Comparison of ENCODE assay signal across 16 cellular contexts in genomic region chr11:80096736-80097135, GRCh38.
A peak's percentile ranks its signal among the peaks of the same experiment; 100 is the strongest.
DNase-seq lines count a peak whose midpoint lies in the region; TF ChIP-seq lines count a peak whose summit lies in the region.
"Had no signal": no experiment of that assay in that cellular context is flagged by ENCODE, and none has a peak within 500 bp of the region (broad histone marks: within the 10 kb centered on the region; RNA-seq: fewer than 3 reads in every experiment).

No MANE protein-coding gene starts in this region.

- no peak overlapping the region for H3K27ac Mint-ChIP-seq in Caco-2 (ENCODE audit: unreplicated experiment)
- H3K27ac Mint-ChIP-seq: activated B cell treated with CpG ODN at 0.5 μM for 24 hours; activated naive CD8-positive, alpha-beta T cell treated with anti-CD3 and anti-CD28 coated beads for 36 hours; naive thymus-derived CD8-positive, alpha-beta T cell had no signal

- no peak overlapping the region for H3K4me3 ChIP-seq in Caco-2 (ENCODE audit: low read depth, low read length)
- H3K4me3 ChIP-seq: coronary artery had no signal

- intact Hi-C loops in Caco-2 (cut with micrococcal nuclease; ENCODE audit: unreplicated experiment): no loop called here

- no peaks in the 10 kb centered on the region for H3K4me1 ChIP-seq in Caco-2

- POLR2A ChIA-PET in Caco-2 (lab: Charles Lee): no interaction called here

- no peaks in the 10 kb centered on the region for H3K36me3 ChIP-seq in Caco-2 (ENCODE audit: control insufficient read depth, insufficient read depth, low read length)

- no peak overlapping the region for H3K4me3 Mint-ChIP-seq in Caco-2 (ENCODE audit: unreplicated experiment)
- H3K4me3 Mint-ChIP-seq: activated B cell treated with CpG ODN at 0.5 μM for 24 hours; activated naive CD8-positive, alpha-beta T cell treated with anti-CD3 and anti-CD28 coated beads for 36 hours; naive thymus-derived CD8-positive, alpha-beta T cell had no signal

- no peaks in the 10 kb centered on the region for H3K27me3 Mint-ChIP-seq in Caco-2 (ENCODE audit: insufficient read depth, unreplicated experiment)
- H3K27me3 Mint-ChIP-seq: activated B cell treated with CpG ODN at 0.5 μM for 24 hours; activated naive CD8-positive, alpha-beta T cell treated with anti-CD3 and anti-CD28 coated beads for 36 hours; naive thymus-derived CD8-positive, alpha-beta T cell had no signal

- no peaks in the 10 kb centered on the region for H3K4me1 Mint-ChIP-seq in Caco-2 (ENCODE audit: low read depth, unreplicated experiment)
- H3K4me1 Mint-ChIP-seq: activated B cell treated with CpG ODN at 0.5 μM for 24 hours; activated naive CD8-positive, alpha-beta T cell treated with anti-CD3 and anti-CD28 coated beads for 36 hours; naive thymus-derived CD8-positive, alpha-beta T cell had no signal

- H3K36me3 Mint-ChIP-seq in Caco-2 (ENCODE audit: insufficient read depth, unreplicated experiment): no peaks in the 10 kb centered on the region
- H3K36me3 Mint-ChIP-seq: activated naive CD8-positive, alpha-beta T cell treated with anti-CD3 and anti-CD28 coated beads for 36 hours had no signal

- peak; percentile 97 for DNase-seq in EH (ENCODE audit: low read depth)
- peak; percentile 91 for DNase-seq in NCI-H226
- peak; percentile 55 for DNase-seq in dedifferentiated amniotic fluid mesenchymal stem cell (ENCODE audit: extremely low spot score)
- peak; percentile 81 for DNase-seq in myocyte (ENCODE audit: low read depth)
- no peak for DNase-seq in NCI-H510A treated with DMSO at 0.1 percent for 48 hours (lab: John Stamatoyannopoulos, UW)
- DNase-seq in T-helper 2 cell: no peak
- DNase-seq in NCI-H1436 treated with DMSO at 0.1 percent for 48 hours (lab: John Stamatoyannopoulos, UW): no peak
- DNase-seq in Caco-2: no peak
- DNase-seq: activated B cell treated with CpG ODN at 0.5 μM for 24 hours; activated naive CD8-positive, alpha-beta T cell treated with anti-CD3 and anti-CD28 coated beads for 36 hours; left cardiac atrium; naive thymus-derived CD8-positive, alpha-beta T cell; NCI-H1048; right cardiac atrium; stimulated activated naive CD4-positive, alpha-beta T cell treated with Interleukin-2 at 50 U/mL for 16 hours had no signal

- CTCF ChIA-PET in Caco-2 (lab: Charles Lee): no interaction called here

- H3K27me3 ChIP-seq in Caco-2 (replicated peaks; ENCODE audit: control insufficient read depth, insufficient read depth, low read length): no peaks in the 10 kb centered on the region

- TF ChIP-seq CTCF in Caco-2 (IDR thresholded peaks at IDR 0.05; ENCODE audit: insufficient read depth in 1 of 2, low read depth in 1 of 2, low read length in 1 of 2, severe bottlenecking in 1 of 2, unreplicated experiment in 1 of 2): no peak

- no peaks in the 10 kb centered on the region for H3K9me3 ChIP-seq in Caco-2

- BruUV-seq in Caco-2 (replicated peaks; lab: Mats Ljungman, UMichigan): no TSS peak

- no peaks in the 10 kb centered on the region for H3K9me3 Mint-ChIP-seq in Caco-2 (ENCODE audit: unreplicated experiment)
- H3K9me3 Mint-ChIP-seq: activated naive CD8-positive, alpha-beta T cell treated with anti-CD3 and anti-CD28 coated beads for 36 hours had no signal

Comparison
In these comparisons a context has a peak if more than half of its experiments do, and no peak if none do; other contexts are left out.
1. DNase-seq: peak in EH (single experiment), NCI-H226 (single experiment), dedifferentiated amniotic fluid mesenchymal stem cell (single experiment) and myocyte (single experiment); none in NCI-H510A treated with DMSO at 0.1 percent for 48 hours (single experiment), T-helper 2 cell (0 of 5), NCI-H1436 treated with DMSO at 0.1 percent for 48 hours (single experiment) and Caco-2 (0 of 2).